In genomic region chr2:171893824-171894611, GRCh38 we compare ENCODE assay signal across 8 cellular contexts. TPM values are rescaled to one million over a fixed set of nuclear protein-coding genes. Genes with fewer than 3 reads are reported as not detected.
DNase-seq lines count a peak whose midpoint lies in the region; ATAC-seq, FAIRE-seq and TF ChIP-seq lines count a peak whose summit lies in the region.

A gene with protein sequence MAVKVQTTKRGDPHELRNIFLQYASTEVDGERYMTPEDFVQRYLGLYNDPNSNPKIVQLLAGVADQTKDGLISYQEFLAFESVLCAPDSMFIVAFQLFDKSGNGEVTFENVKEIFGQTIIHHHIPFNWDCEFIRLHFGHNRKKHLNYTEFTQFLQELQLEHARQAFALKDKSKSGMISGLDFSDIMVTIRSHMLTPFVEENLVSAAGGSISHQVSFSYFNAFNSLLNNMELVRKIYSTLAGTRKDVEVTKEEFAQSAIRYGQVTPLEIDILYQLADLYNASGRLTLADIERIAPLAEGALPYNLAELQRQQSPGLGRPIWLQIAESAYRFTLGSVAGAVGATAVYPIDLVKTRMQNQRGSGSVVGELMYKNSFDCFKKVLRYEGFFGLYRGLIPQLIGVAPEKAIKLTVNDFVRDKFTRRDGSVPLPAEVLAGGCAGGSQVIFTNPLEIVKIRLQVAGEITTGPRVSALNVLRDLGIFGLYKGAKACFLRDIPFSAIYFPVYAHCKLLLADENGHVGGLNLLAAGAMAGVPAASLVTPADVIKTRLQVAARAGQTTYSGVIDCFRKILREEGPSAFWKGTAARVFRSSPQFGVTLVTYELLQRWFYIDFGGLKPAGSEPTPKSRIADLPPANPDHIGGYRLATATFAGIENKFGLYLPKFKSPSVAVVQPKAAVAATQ (minus strand): TSS chr2:171894244. CDS start chr2:171894214, 30 bp downstream.

- CTCF ChIA-PET in IMR-90 (lab: Yijun Ruan, JAX): interaction anchor here (2.0 kb wide), 1 partner anchor 17 kb away, joined by 4 read pairs; no protein-coding TSS in a partner anchor

- H2AK9ac ChIP-seq in IMR-90 (replicated peaks; ENCODE audit: low read depth, low read length, poor library complexity): peak within 1 kb of the TSS; percentile 92

- peak; percentile 61 for DNase-seq in DMS114 treated with DMSO at 0.1 percent for 48 hours (lab: John Stamatoyannopoulos, UW; ENCODE audit: unreplicated experiment)
- peak; percentile 73 for DNase-seq in IMR-90
- peak; percentile 55 for DNase-seq in RCC 7860 (ENCODE audit: low spot score)
- DNase-seq in activated T-cell treated with anti-CD3 and anti-CD28 coated beads, Interleukin-2, amount 50 U/mL, for 48 hours: peak; percentile 81 to 84
- peak; percentile 29 for DNase-seq in esophagus squamous epithelium (lab: John Stamatoyannopoulos, UW)
- peak; percentile 32 for DNase-seq in stimulated activated CD8-positive, alpha-beta memory T cell treated with anti-CD3 and anti-CD28 coated beads, Interleukin-7, amount 100 ng/mL, for 24 hours (ENCODE audit: low read depth)

- H3K9me1 ChIP-seq in IMR-90 (ENCODE audit: insufficient read depth, low read length): 0 out of 2 replicates have a peak, but pooled peaks cover 3% of the 10 kb centered on the region

- peak within 1 kb of the TSS; percentile 68 for H4K5ac ChIP-seq in IMR-90 (ENCODE audit: low read depth, low read length)

- peak within 1 kb of the TSS; percentile 99 for H2AFZ ChIP-seq in IMR-90 (replicated peaks; ENCODE audit: low read length, poor library complexity)

- ATAC-seq in GM21528 (IDR thresholded peaks at IDR 0.05; ENCODE audit: low FRiP score, unreplicated experiment): peak; percentile 90
- ATAC-seq in IMR-90 (ENCODE audit: low read depth): peak; percentile 97

- WGBS in IMR-90 (ENCODE audit: extremely low coverage in 2 of 2, insufficient read length in 1 of 2), 2 experiments: 0% methylated on average over 33 of the region's 63 CpGs; no CpG with 5 or more reads in 1 of the 2 experiments
- WGBS in esophagus squamous epithelium, 2 donors: 0% methylated on average over 7 to 21 of the region's 63 CpGs

- H2BK15ac ChIP-seq in IMR-90 (ENCODE audit: low read depth, low read length): peak within 1 kb of the TSS; percentile 29; the same call in 1 of the 3 replicates

- in situ Hi-C loops in IMR-90 (cut with MboI; ENCODE audit: low sequenced_read_pairs): no loop called here

- H3K4me3 ChIP-seq in IMR-90 (ENCODE audit: insufficient read depth, low read depth, low read length) (peak within 1 kb of the TSS; percentile 85), esophagus squamous epithelium (peak within 1 kb of the TSS; percentile 75 to 97 (median 84)), muscle layer of duodenum (ENCODE audit: low read depth in 1 of 2, low read length in 2 of 2) (peak within 1 kb of the TSS; percentile 97 to 100)

- peak within 1 kb of the TSS; percentile 64; the same call in 1 of the 2 replicates for H2BK120ac ChIP-seq in IMR-90 (ENCODE audit: low read depth, low read length)

- H3K9me3 ChIP-seq in IMR-90 (ENCODE audit: control insufficient read depth, insufficient read depth, low read length) (no peaks in the 10 kb centered on the region), esophagus squamous epithelium (no peaks in the 10 kb centered on the region), muscle layer of duodenum (ENCODE audit: control insufficient read depth in 1 of 2, low read length in 2 of 2) (no peaks in the 10 kb centered on the region)

- H2AK5ac ChIP-seq in IMR-90 (ENCODE audit: low read depth, low read length): peak within 1 kb of the TSS; percentile 94

- H3K27ac ChIP-seq in IMR-90 (ENCODE audit: insufficient read depth, low read length): peak within 1 kb of the TSS; percentile 78
- peak within 1 kb of the TSS; percentile 84 to 94 (median 91) for H3K27ac ChIP-seq in esophagus squamous epithelium
- peak within 1 kb of the TSS; percentile 89 for H3K27ac ChIP-seq in muscle layer of duodenum (ENCODE audit: low read length)

- peak within 1 kb of the TSS; percentile 90 for H3K14ac ChIP-seq in IMR-90 (replicated peaks; ENCODE audit: low read depth, low read length)

- H3K27me3 ChIP-seq in IMR-90 (ENCODE audit: control insufficient read depth, insufficient read depth, low read length): no peaks in the 10 kb centered on the region
- H3K27me3 ChIP-seq in esophagus squamous epithelium: no peaks in the 10 kb centered on the region
- H3K27me3 ChIP-seq in muscle layer of duodenum (ENCODE audit: low read depth, low read length): no peaks in the 10 kb centered on the region

- no peaks in the 10 kb centered on the region for H4K20me1 ChIP-seq in IMR-90 (ENCODE audit: insufficient read depth, low read length)

- H3K9ac ChIP-seq in IMR-90 (ENCODE audit: low read depth, low read length): peak within 1 kb of the TSS; percentile 82

- TF ChIP-seq POLR2A in IMR-90 (IDR thresholded peaks at IDR 0.05; ENCODE audit: low read depth, low read length) (peak; percentile 67), esophagus squamous epithelium (IDR thresholded peaks at IDR 0.05) (peak in 3 of 4 donors; percentile 22 to 73 (median 70))

- H2BK20ac ChIP-seq in IMR-90 (ENCODE audit: low read depth, low read length): no peak within 1 kb of the TSS

- peak within 1 kb of the TSS; percentile 96 for H3K4me2 ChIP-seq in IMR-90 (ENCODE audit: low read depth, low read length)

- peak within 1 kb of the TSS; percentile 50; the same call in 1 of the 2 replicates for H3K56ac ChIP-seq in IMR-90 (ENCODE audit: extremely low read depth, insufficient read depth, low read length)

- H3K36me3 ChIP-seq in IMR-90 (ENCODE audit: control insufficient read depth, insufficient read depth, low read length) (no peaks in the 10 kb centered on the region; the same call in 1 of the 2 replicates), esophagus squamous epithelium (peaks cover 0 to 17% (median 0%) of the 10 kb centered on the region in 3 donors), muscle layer of duodenum (ENCODE audit: control insufficient read depth in 1 of 2, insufficient read depth in 2 of 2, low read length in 2 of 2) (peaks cover 0 to 5% of the 10 kb centered on the region in 2 donors)

- H4K91ac ChIP-seq in IMR-90 (ENCODE audit: insufficient read depth, low read depth, low read length): peak within 1 kb of the TSS; percentile 54

- 0 out of 2 replicates have a peak, but pooled peaks have one; percentile 6 for TF ChIP-seq RAD21 in IMR-90 (IDR thresholded peaks at IDR 0.05; ENCODE audit: low read length)

- H2BK5ac ChIP-seq in IMR-90 (ENCODE audit: low read depth, low read length, poor library complexity, severe bottlenecking): peak within 1 kb of the TSS; percentile 74

- peak within 1 kb of the TSS; percentile 82 to 94 for H4K8ac ChIP-seq in IMR-90 (ENCODE audit: low read depth in 2 of 2, low read length in 2 of 2)

- H3K18ac ChIP-seq in IMR-90 (ENCODE audit: low read depth, low read length): peak within 1 kb of the TSS; percentile 56

- H3K79me1 ChIP-seq in IMR-90 (ENCODE audit: low read depth in 1 of 2, low read length in 2 of 2): peaks cover 8 to 9% of the 10 kb centered on the region in 2 experiments; a peak in 3 of 4 replicates

- H3K4ac ChIP-seq in IMR-90 (ENCODE audit: low read depth, low read length): peak within 1 kb of the TSS; percentile 86

- peak within 1 kb of the TSS; percentile 85 for H3K23ac ChIP-seq in IMR-90 (ENCODE audit: low read depth, low read length)

- intact Hi-C loops in IMR-90 (cut with micrococcal nuclease): loop anchor here (5.0 kb wide), 1 partner anchor 82 kb away; no protein-coding TSS in a partner anchor
- intact Hi-C loops in esophagus squamous epithelium (cut with DNase I): no loop called here

- BruUV-seq in IMR-90 (replicated peaks; lab: Mats Ljungman, UMichigan): no TSS peak

- POLR2A ChIA-PET in IMR-90 (lab: Charles Lee; ENCODE audit: unreplicated experiment): interaction anchor here (0.8 kb wide), 1 partner anchor 79 kb away, joined by 7 read pairs; no protein-coding TSS in a partner anchor

- no peak for FAIRE-seq in RCC 7860 (lab: Jason Lieb, UNC)

- no peaks in the 10 kb centered on the region for H3K4me1 ChIP-seq in IMR-90 (ENCODE audit: control insufficient read depth, insufficient read depth, low read length)
- peaks cover 7 to 34% (median 24%) of the 10 kb centered on the region in 3 donors for H3K4me1 ChIP-seq in esophagus squamous epithelium
- H3K4me1 ChIP-seq in muscle layer of duodenum (ENCODE audit: control insufficient read depth in 1 of 2, insufficient read depth in 2 of 2, low read length in 2 of 2): peaks cover 0 to 20% of the 10 kb centered on the region in 2 donors

- TF ChIP-seq CTCF in IMR-90 (conservative IDR thresholded peaks at IDR 0.05; ENCODE audit: low read depth, low read length) (no peak), esophagus squamous epithelium (IDR thresholded peaks at IDR 0.05) (no peak)

- dilution Hi-C loops in IMR-90 (cut with HindIII; ENCODE audit: low sequenced_read_pairs, unreplicated experiment): no loop called here

TF ChIP-seq in IMR-90, 13 proteins besides CTCF, POLR2A, EP300 and RAD21:
- peak; percentile 60; the same call in 1 of the 2 replicates for TF ChIP-seq CEBPB (IDR thresholded peaks at IDR 0.05; ENCODE audit: low read depth, low read length)
- peak; percentile 15; the same call in 1 of the 2 replicates for TF ChIP-seq MAZ (IDR thresholded peaks at IDR 0.05; ENCODE audit: borderline replicate concordance, low read depth, low read length)
- TF ChIP-seq ELK1 (IDR thresholded peaks at IDR 0.05; ENCODE audit: borderline replicate concordance, low read depth, low read length): no peak
- 0 out of 2 replicates have a peak, but pooled peaks have one; percentile 11 for TF ChIP-seq BHLHE40 (IDR thresholded peaks at IDR 0.05; ENCODE audit: low read depth, low read length)
- peak; percentile 63; the same call in 1 of the 2 replicates for TF ChIP-seq MXI1 (IDR thresholded peaks at IDR 0.05; ENCODE audit: borderline replicate concordance, low read depth, low read length)
- no peak for TF ChIP-seq CHD1 (IDR thresholded peaks at IDR 0.05; ENCODE audit: low read depth, low read length)

RNA-seq across cellular contexts. Expression of the gene that starts here (rescaled TPM):
- total RNA-seq in IMR-90 (2012; rRNA removed) (17.6 and 23.6 TPM in 2 replicates), esophagus squamous epithelium (10 to 100 TPM; 12.0 to 31.1 (median 22.1) TPM)
- 13.9 and 16.3 TPM in 2 replicates for polyA plus RNA-seq in IMR-90 (2012; rRNA removed)
- polyA plus RNA-seq in IMR-90 (2012; cell fraction: cytosol; rRNA removed): 5.2 and 8.9 TPM in 2 replicates
- 12.7 and 38.3 TPM in 2 replicates for polyA plus RNA-seq in IMR-90 (2012; cell fraction: nucleus; rRNA removed; ENCODE audit: low replicate concordance)

Comparison
In these comparisons a context has a peak if more than half of its experiments do, and no peak if none do; other contexts are left out.
1. Peak in every context shown above with its lines: DNase-seq, ATAC-seq, H3K4me3 ChIP-seq and H3K27ac ChIP-seq.
2. DNase-seq: peak in every context shown above with its lines; median percentile 82 in activated T-cell treated with anti-CD3 and anti-CD28 coated beads, Interleukin-2, amount 50 U/mL, for 48 hours; 73 in IMR-90; 61 in DMS114 treated with DMSO at 0.1 percent for 48 hours; 55 in RCC 7860; 32 in stimulated activated CD8-positive, alpha-beta memory T cell treated with anti-CD3 and anti-CD28 coated beads, Interleukin-7, amount 100 ng/mL, for 24 hours; 29 in esophagus squamous epithelium.